11 cellular contexts compared by ENCODE assay signal in genomic region chr5:3597002-3597726, GRCh38. TPM values are rescaled to one million over a fixed set of nuclear protein-coding genes. Genes with fewer than 3 reads are reported as not detected.
DNase-seq lines count a peak whose midpoint lies in the region; ATAC-seq and TF ChIP-seq lines count a peak whose summit lies in the region.
"Had no signal": no experiment of that assay in that cellular context is flagged by ENCODE, and none has a peak within 500 bp of the region (broad histone marks: within the 10 kb centered on the region; RNA-seq: fewer than 3 reads in every experiment).

No MANE protein-coding gene starts in this region.

- TF ChIP-seq POLR2A in prostate gland (IDR thresholded peaks at IDR 0.05) = no peak

- TF ChIP-seq CTCF in MCF 10A (IDR thresholded peaks at IDR 0.05; ENCODE audit: unreplicated experiment) = no peak
- no peak for TF ChIP-seq CTCF in prostate gland (IDR thresholded peaks at IDR 0.05)

- H3K9me3 Mint-ChIP-seq in activated CD4-positive, alpha-beta T cell treated with anti-CD3 and anti-CD28 coated beads, Interleukin-2, amount 10 ng/mL, durations not matched to agents 7 days and 5 days = no peaks in the 10 kb centered on the region
- peaks cover 6% of the 10 kb centered on the region for H3K9me3 Mint-ChIP-seq in MCF 10A (ENCODE audit: unreplicated experiment)
- no peaks in the 10 kb centered on the region for H3K9me3 Mint-ChIP-seq in stimulated activated naive B cell treated with anti-CD40 and anti-IgM and Interleukin-4, amounts not matched to agents 10 μg/mL and 1 μg/mL and 100 μg/mL, for 72 hours

- CTCF ChIA-PET in activated CD4-positive, alpha-beta T cell treated with anti-CD3 and anti-CD28 coated beads, Interleukin-2, amount 10 ng/mL, durations not matched to agents 7 days and 5 days (lab: Charles Lee) = interaction anchor here (0.6 kb wide), 1 partner anchor 1543 kb away, joined by 5 read pairs; no protein-coding TSS in a partner anchor
- CTCF ChIA-PET in MCF 10A (lab: Yijun Ruan, JAX) = interaction anchor here (0.5 to 0.6 kb wide), 2 partner anchors 19 to 272 kb away, joined by 3 read pairs; no protein-coding TSS in a partner anchor

- WGBS in prostate gland = 45% methylated on average over 38 of the region's 38 CpGs

- peaks cover 62% of the 10 kb centered on the region for H3K27me3 Mint-ChIP-seq in activated CD4-positive, alpha-beta T cell treated with anti-CD3 and anti-CD28 coated beads, Interleukin-2, amount 10 ng/mL, durations not matched to agents 7 days and 5 days
- H3K27me3 Mint-ChIP-seq in MCF 10A (ENCODE audit: insufficient read depth, unreplicated experiment) = no peaks in the 10 kb centered on the region
- peaks cover 51 to 86% of the 10 kb centered on the region in 2 donors for H3K27me3 Mint-ChIP-seq in stimulated activated naive B cell treated with anti-CD40 and anti-IgM and Interleukin-4, amounts not matched to agents 10 μg/mL and 1 μg/mL and 100 μg/mL, for 72 hours

- H3K27ac ChIP-seq in prostate gland = no peak overlapping the region

- H3K4me1 Mint-ChIP-seq in activated CD4-positive, alpha-beta T cell treated with anti-CD3 and anti-CD28 coated beads, Interleukin-2, amount 10 ng/mL, durations not matched to agents 7 days and 5 days = peaks cover 2% of the 10 kb centered on the region
- H3K4me1 Mint-ChIP-seq in MCF 10A (ENCODE audit: insufficient read depth, unreplicated experiment) = peaks cover 8% of the 10 kb centered on the region
- H3K4me1 Mint-ChIP-seq in stimulated activated naive B cell treated with anti-CD40 and anti-IgM and Interleukin-4, amounts not matched to agents 10 μg/mL and 1 μg/mL and 100 μg/mL, for 72 hours = peaks cover 3 to 22% of the 10 kb centered on the region in 2 donors

- intact Hi-C loops in MCF 10A (cut with micrococcal nuclease) (loop anchor here (2.0 to 10.0 kb wide), 7 partner anchors 144 to 1268 kb away; no protein-coding TSS in a partner anchor), prostate gland (cut with DNase I) (no loop called here)

- peaks cover 78% of the 10 kb centered on the region for H3K27me3 ChIP-seq in prostate gland (replicated peaks; ENCODE audit: insufficient read depth)

- TSS peak; percentile 36 for BruUV-seq in MCF 10A (replicated peaks; lab: Mats Ljungman, UMichigan)

- no peak for ATAC-seq in stimulated activated naive B cell treated with anti-CD40 and anti-IgM and Interleukin-4, amounts not matched to agents 10 μg/mL and 1 μg/mL and 100 μg/mL, for 72 hours (replicated peaks)

- peaks cover 4% of the 10 kb centered on the region for H3K36me3 Mint-ChIP-seq in activated CD4-positive, alpha-beta T cell treated with anti-CD3 and anti-CD28 coated beads, Interleukin-2, amount 10 ng/mL, durations not matched to agents 7 days and 5 days (ENCODE audit: low read depth)
- H3K36me3 Mint-ChIP-seq in MCF 10A (ENCODE audit: insufficient read depth, unreplicated experiment) = peaks cover 22% of the 10 kb centered on the region
- H3K36me3 Mint-ChIP-seq in stimulated activated naive B cell treated with anti-CD40 and anti-IgM and Interleukin-4, amounts not matched to agents 10 μg/mL and 1 μg/mL and 100 μg/mL, for 72 hours = peaks cover 3 to 12% of the 10 kb centered on the region in 2 donors

- no peak for DNase-seq in activated CD4-positive, alpha-beta T cell treated with anti-CD3 and anti-CD28 coated beads, Interleukin-2, amount 10 ng/mL, durations not matched to agents 7 days and 5 days
- DNase-seq in activated CD4-positive, alpha-beta T cell treated with anti-CD3 and anti-CD28 coated beads, Interleukin-2, amount 50 U/mL, for 4 hours = no peak
- DNase-seq in MCF 10A (ENCODE audit: unreplicated experiment) (peak; percentile 42), kidney tubule cell (ENCODE audit: low spot score) (peak; percentile 24), prostate gland (ENCODE audit: low spot score) (no peak), GF-D8 (lab: John Stamatoyannopoulos, UW) (no peak), NCI-H1092 treated with DMSO at 0.1 percent for 48 hours (lab: John Stamatoyannopoulos, UW) (no peak)
- no peak for DNase-seq in stimulated activated naive B cell treated with anti-CD40 and anti-IgM and Interleukin-4, amounts not matched to agents 10 μg/mL and 1 μg/mL and 100 μg/mL, for 72 hours
- DNase-seq: NCI-H82; stimulated activated CD4-positive, alpha-beta T cell treated with anti-CD3 and anti-CD28 coated beads, Interleukin-4, amount 100 ng/mL, for 4 hours had no signal

- H3K4me3 Mint-ChIP-seq in activated CD4-positive, alpha-beta T cell treated with anti-CD3 and anti-CD28 coated beads, Interleukin-2, amount 10 ng/mL, durations not matched to agents 7 days and 5 days = peak overlapping the region; percentile 22
- H3K4me3 Mint-ChIP-seq in MCF 10A (ENCODE audit: unreplicated experiment) = peak overlapping the region; percentile 79
- no peak overlapping the region for H3K4me3 Mint-ChIP-seq in stimulated activated naive B cell treated with anti-CD40 and anti-IgM and Interleukin-4, amounts not matched to agents 10 μg/mL and 1 μg/mL and 100 μg/mL, for 72 hours

- H3K4me3 ChIP-seq in prostate gland = no peak overlapping the region

- H3K9me3 ChIP-seq in prostate gland = no peaks in the 10 kb centered on the region

- peak overlapping the region; percentile 46 for H3K27ac Mint-ChIP-seq in activated CD4-positive, alpha-beta T cell treated with anti-CD3 and anti-CD28 coated beads, Interleukin-2, amount 10 ng/mL, durations not matched to agents 7 days and 5 days
- peak overlapping the region; percentile 93 for H3K27ac Mint-ChIP-seq in MCF 10A (ENCODE audit: low read depth, unreplicated experiment)
- peak overlapping the region; percentile 77 for H3K27ac Mint-ChIP-seq in stimulated activated naive B cell treated with anti-CD40 and anti-IgM and Interleukin-4, amounts not matched to agents 10 μg/mL and 1 μg/mL and 100 μg/mL, for 72 hours

- no peaks in the 10 kb centered on the region for H3K36me3 ChIP-seq in prostate gland

- POLR2A ChIA-PET in activated CD4-positive, alpha-beta T cell treated with anti-CD3 and anti-CD28 coated beads, Interleukin-2, amount 10 ng/mL, durations not matched to agents 7 days and 5 days (lab: Charles Lee) = no interaction called here
- POLR2A ChIA-PET in MCF 10A (lab: Yijun Ruan, JAX) = interaction anchor here (0.6 to 4.1 kb wide), 11 partner anchors 15 to 1103 kb away, joined by 3 to 43 read pairs (median 3); partner anchors contain the start of gene IRX2

- H3K4me1 ChIP-seq in prostate gland (replicated peaks) = peaks cover 12% of the 10 kb centered on the region

RNA-seq across cellular contexts. Expression of gene IRX1, which starts 1.5 kb away (rescaled TPM):
- total RNA-seq in activated CD4-positive, alpha-beta T cell treated with anti-CD3 and anti-CD28 coated beads, Interleukin-2, amount 10 ng/mL, durations not matched to agents 7 days and 5 days = not detected
- total RNA-seq in MCF 10A (2022) = 13.8 and 15.5 TPM in 2 replicates
- under 1 TPM in 1 of 2 donors, not detected in 1; 0.87 TPM for total RNA-seq in prostate gland
- total RNA-seq: activated CD8-positive, alpha-beta memory T cell treated with anti-CD3 and anti-CD28 coated beads for 36 hours had no signal

Comparison
In these comparisons a context has a peak if more than half of its experiments do, and no peak if none do; other contexts are left out.
1. DNase-seq: peak in MCF 10A (single experiment) and kidney tubule cell (single experiment); none in activated CD4-positive, alpha-beta T cell treated with anti-CD3 and anti-CD28 coated beads, Interleukin-2, amount 10 ng/mL, durations not matched to agents 7 days and 5 days (single experiment), activated CD4-positive, alpha-beta T cell treated with anti-CD3 and anti-CD28 coated beads, Interleukin-2, amount 50 U/mL, for 4 hours (0 of 2), stimulated activated naive B cell treated with anti-CD40 and anti-IgM and Interleukin-4, amounts not matched to agents 10 μg/mL and 1 μg/mL and 100 μg/mL, for 72 hours (single experiment), prostate gland (single experiment), GF-D8 (single experiment) and NCI-H1092 treated with DMSO at 0.1 percent for 48 hours (single experiment).
2. H3K4me3 Mint-ChIP-seq: peak in activated CD4-positive, alpha-beta T cell treated with anti-CD3 and anti-CD28 coated beads, Interleukin-2, amount 10 ng/mL, durations not matched to agents 7 days and 5 days (single experiment) and MCF 10A (single experiment); none in stimulated activated naive B cell treated with anti-CD40 and anti-IgM and Interleukin-4, amounts not matched to agents 10 μg/mL and 1 μg/mL and 100 μg/mL, for 72 hours (0 of 2).
3. Peak in every context shown above with its lines, with median percentiles within 50 percentile points of each other: H3K27ac Mint-ChIP-seq.